12 cellular contexts compared by ENCODE assay signal in the genomic region with DNA sequence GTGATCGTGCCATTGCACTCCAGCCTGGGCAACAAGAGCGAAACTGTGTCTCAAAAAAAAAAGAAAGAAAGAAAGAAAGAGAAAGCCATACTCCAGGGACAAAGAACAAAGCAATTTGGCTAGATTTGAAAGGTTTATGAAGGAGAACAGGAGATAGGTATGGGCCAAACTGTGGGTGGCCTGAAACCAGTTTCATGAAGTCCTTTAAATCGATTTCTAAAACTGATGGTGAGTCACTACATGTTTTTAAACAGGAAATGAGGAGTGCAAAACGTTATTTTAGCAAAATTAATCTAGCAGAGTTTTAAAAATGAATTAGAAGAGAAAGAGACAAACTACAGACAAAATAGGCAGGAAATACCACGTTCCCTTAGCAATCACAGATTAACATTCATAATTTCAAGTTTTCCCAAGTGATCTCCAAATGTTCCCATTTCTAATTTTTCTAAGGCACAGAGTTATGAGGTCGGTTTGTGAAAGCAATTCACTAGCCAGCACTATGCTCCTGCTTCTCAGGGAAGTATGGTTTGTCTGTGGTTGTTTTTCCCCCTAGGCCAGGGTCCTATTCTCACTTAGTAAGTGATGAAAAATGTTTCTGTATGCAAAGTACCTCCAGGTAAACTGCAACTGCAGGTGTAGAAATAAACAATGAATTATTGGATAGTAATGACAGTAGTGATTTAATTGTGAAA.
DNase-seq lines count a peak whose midpoint lies in the region; ATAC-seq, FAIRE-seq and TF ChIP-seq lines count a peak whose summit lies in the region.
"Had no signal": no experiment of that assay in that cellular context is flagged by ENCODE, and none has a peak within 500 bp of the region (broad histone marks: within the 10 kb centered on the region; RNA-seq: fewer than 3 reads in every experiment).

No MANE protein-coding gene starts in this region.

- H3K36me3 ChIP-seq in SK-N-SH (replicated peaks in 1 of 2; ENCODE audit: control insufficient read depth in 1 of 2, insufficient read depth in 2 of 2, low read length in 1 of 2) = no peaks in the 10 kb centered on the region
- H3K36me3 ChIP-seq: adrenal gland, sigmoid colon had no signal

- TF ChIP-seq RAD21 in A549 (conservative IDR thresholded peaks at IDR 0.05 in 1 of 2, IDR thresholded peaks at IDR 0.05 in 1 of 2) (no peak), SK-N-SH (IDR thresholded peaks at IDR 0.05; ENCODE audit: low read length) (no peak)

- peak overlapping the region; percentile 28; the same call in 1 of the 2 replicates for H3K9ac ChIP-seq in SK-N-SH
- H3K9ac ChIP-seq: KMS-11 had no signal

- 66% methylated on average over 6 of the region's 6 CpGs for WGBS in A549 (ENCODE audit: missing lambda C conversion rate)
- 54% methylated on average over 6 of the region's 6 CpGs for WGBS in SK-N-SH (ENCODE audit: low lambda C conversion rate)

- peak overlapping the region; percentile 55 to 76 for H3K27ac ChIP-seq in A549
- peak overlapping the region; percentile 11 to 75; a peak in 3 of 4 replicates for H3K27ac ChIP-seq in SK-N-SH (ENCODE audit: low read depth in 2 of 2, low read length in 1 of 2)
- H3K27ac ChIP-seq: adrenal gland, KMS-11, sigmoid colon had no signal

- ATAC-seq in A549 (no peak), GM19351 (IDR thresholded peaks at IDR 0.05; ENCODE audit: unreplicated experiment) (peak; percentile 70), HG03097 (IDR thresholded peaks at IDR 0.05; ENCODE audit: low FRiP score, unreplicated experiment) (no peak)

- H3K9me2 ChIP-seq in SK-N-SH = no peaks in the 10 kb centered on the region

- H3K4me1 ChIP-seq in A549 (peaks cover 90% of the 10 kb centered on the region), SK-N-SH (ENCODE audit: control insufficient read depth in 1 of 2, insufficient read depth in 2 of 2, low read depth in 1 of 2, low read length in 1 of 2) (peaks cover 0 to 39% of the 10 kb centered on the region in 2 experiments)

- TF ChIP-seq EP300 in A549 (IDR thresholded peaks at IDR 0.05) = no peak
- TF ChIP-seq EP300 in SK-N-SH (IDR thresholded peaks at IDR 0.05; ENCODE audit: borderline replicate concordance in 1 of 2, low read depth in 1 of 2, low read length in 1 of 2) = no peak

- TF ChIP-seq CTCF in A549 (IDR thresholded peaks at IDR 0.05) = no peak
- no peak for TF ChIP-seq CTCF in SK-N-SH (IDR thresholded peaks at IDR 0.05)
- no peak for TF ChIP-seq CTCF in fibroblast of mammary gland (conservative IDR thresholded peaks at IDR 0.05; ENCODE audit: control insufficient read depth, insufficient read depth, low read depth, low read length)

- no peaks in the 10 kb centered on the region for H4K20me1 ChIP-seq in SK-N-SH (ENCODE audit: insufficient read depth)

- DNase-seq in A549 (ENCODE audit: low read depth in 1 of 2, low spot score in 1 of 2) (no peak), SK-N-SH (no peak), fibroblast of mammary gland (ENCODE audit: low read depth) (peak; percentile 20), globus pallidus (ENCODE audit: low spot score) (no peak), Kasumi-1 (lab: John Stamatoyannopoulos, UW) (no peak)
- DNase-seq in NK-92 treated with Interleukin-12 subunit alpha and Interleukin-12 subunit beta, amount 100 ng/mL, for 24 hours (lab: John Stamatoyannopoulos, UW) = no peak
- DNase-seq: adrenal gland, NCI-H2171 treated with DMSO at 0.1 percent for 48 hours, sigmoid colon had no signal

- H3F3A ChIP-seq in SK-N-SH (replicated peaks; ENCODE audit: insufficient read depth) = peaks cover 15% of the 10 kb centered on the region

- H3K27me3 ChIP-seq in SK-N-SH (ENCODE audit: insufficient read depth) = no peaks in the 10 kb centered on the region
- H3K27me3 ChIP-seq: adrenal gland, sigmoid colon had no signal

- no peak for FAIRE-seq in A549 (lab: Jason Lieb, UNC)

- H3K4me2 ChIP-seq in A549 (peak overlapping the region; percentile 71), SK-N-SH (peak overlapping the region; percentile 62)
- H3K4me2 ChIP-seq: KMS-11 had no signal

- H3K9me3 ChIP-seq in A549 (no peaks in the 10 kb centered on the region), SK-N-SH (no peaks in the 10 kb centered on the region)
- H3K9me3 ChIP-seq: adrenal gland, sigmoid colon had no signal

- CTCF ChIA-PET in A549 (lab: Yijun Ruan, JAX) (no interaction called here), SK-N-SH (lab: Yijun Ruan, JAX) (no interaction called here)

- no peak overlapping the region for H3K4me3 ChIP-seq in A549
- 0 out of 4 replicates have a peak overlapping the region, but pooled peaks of 1 of the 2 experiments have one; percentile 10 for H3K4me3 ChIP-seq in SK-N-SH (ENCODE audit: low read depth in 2 of 2, low read length in 1 of 2)
- no peak overlapping the region for H3K4me3 ChIP-seq in fibroblast of mammary gland (ENCODE audit: control insufficient read depth, low read depth, low read length)
- H3K4me3 ChIP-seq: adrenal gland, sigmoid colon had no signal

- TF ChIP-seq POLR2A in A549 (IDR thresholded peaks at IDR 0.05; ENCODE audit: low read length) = no peak

- POLR2A ChIA-PET in A549 (lab: Yijun Ruan, JAX) (no interaction called here), SK-N-SH (lab: Yijun Ruan, JAX) (no interaction called here)

- peaks cover 11% of the 10 kb centered on the region; the same call in 1 of the 2 replicates for H3K79me2 ChIP-seq in SK-N-SH (ENCODE audit: insufficient read depth)

- peak overlapping the region; percentile 22; the same call in 1 of the 2 replicates for H2AFZ ChIP-seq in SK-N-SH (ENCODE audit: low read depth)

TF ChIP-seq in A549, 52 proteins besides CTCF, POLR2A, EP300 and RAD21:
- no peak for TF ChIP-seq JUN (IDR thresholded peaks at IDR 0.05)
- TF ChIP-seq, protein P1, sequence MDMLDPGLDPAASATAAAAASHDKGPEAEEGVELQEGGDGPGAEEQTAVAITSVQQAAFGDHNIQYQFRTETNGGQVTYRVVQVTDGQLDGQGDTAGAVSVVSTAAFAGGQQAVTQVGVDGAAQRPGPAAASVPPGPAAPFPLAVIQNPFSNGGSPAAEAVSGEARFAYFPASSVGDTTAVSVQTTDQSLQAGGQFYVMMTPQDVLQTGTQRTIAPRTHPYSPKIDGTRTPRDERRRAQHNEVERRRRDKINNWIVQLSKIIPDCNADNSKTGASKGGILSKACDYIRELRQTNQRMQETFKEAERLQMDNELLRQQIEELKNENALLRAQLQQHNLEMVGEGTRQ (IDR thresholded peaks at IDR 0.05) = no peak
- TF ChIP-seq CEBPB (IDR thresholded peaks at IDR 0.05) = no peak
- TF ChIP-seq MAZ (IDR thresholded peaks at IDR 0.05; ENCODE audit: borderline replicate concordance, low read depth, low read length) = no peak
- TF ChIP-seq ESRRA (IDR thresholded peaks at IDR 0.05; ENCODE audit: borderline replicate concordance, low read length) = no peak

TF ChIP-seq in SK-N-SH, 30 proteins besides CTCF, POLR2A, EP300 and RAD21:
- 0 out of 2 replicates have a peak, but pooled peaks have one; percentile 18 for TF ChIP-seq FOSL2 (IDR thresholded peaks at IDR 0.05; ENCODE audit: borderline replicate concordance, low read depth)
- no peak for TF ChIP-seq TCF12 (IDR thresholded peaks at IDR 0.05)
TF ChIP-seq in SK-N-SH: peak in this region for 1.

Comparison
In these comparisons a context has a peak if more than half of its experiments do, and no peak if none do; other contexts are left out.
1. Of the 12 proteins assayed by ChIP-seq in both A549 and SK-N-SH: peak only in A549: none; only in SK-N-SH: FOSL2; in both: none; in neither: 11.